Comparison of ENCODE assay signal across 1 cellular context in genomic region chr1:12166834-12167492, GRCh38.
TF ChIP-seq lines count a peak whose summit lies in the region.

TSS of gene TNFRSF1B (plus strand) at chr1:12166991. CDS start at chr1:12167092, 101 bp downstream.

TF ChIP-seq in GM12878, 131 proteins besides CTCF, POLR2A, EP300 and RAD21 (continued from another document):
- TF ChIP-seq RELB (IDR thresholded peaks at IDR 0.05; ENCODE audit: low read depth) (no peak), BACH1 (IDR thresholded peaks at IDR 0.05; ENCODE audit: borderline replicate concordance) (peak; percentile 96), FOS (IDR thresholded peaks at IDR 0.05; ENCODE audit: borderline replicate concordance, extremely low read depth, insufficient read length) (no peak), STAT1 (conservative IDR thresholded peaks at IDR 0.05) (peak; percentile 52; the same call in 1 of the 2 replicates), ATF7 (IDR thresholded peaks at IDR 0.05; ENCODE audit: low read depth) (no peak), MYC (IDR thresholded peaks at IDR 0.05; ENCODE audit: insufficient read depth, insufficient read length, insufficient replicate concordance, low read length, severe bottlenecking) (no peak), CREM (IDR thresholded peaks at IDR 0.05; ENCODE audit: low read depth) (no peak; the same call in 1 of the 2 replicates), WRNIP1 (IDR thresholded peaks at IDR 0.05; ENCODE audit: borderline replicate concordance, low read depth, low read length) (no peak), SP1 (IDR thresholded peaks at IDR 0.05; ENCODE audit: low read depth, low read length) (peak; percentile 45), NBN (IDR thresholded peaks at IDR 0.05) (no peak)
TF ChIP-seq in GM12878: peak in this region for 34.
